ENCODE assay signal across 1 cellular context in the genomic region with DNA sequence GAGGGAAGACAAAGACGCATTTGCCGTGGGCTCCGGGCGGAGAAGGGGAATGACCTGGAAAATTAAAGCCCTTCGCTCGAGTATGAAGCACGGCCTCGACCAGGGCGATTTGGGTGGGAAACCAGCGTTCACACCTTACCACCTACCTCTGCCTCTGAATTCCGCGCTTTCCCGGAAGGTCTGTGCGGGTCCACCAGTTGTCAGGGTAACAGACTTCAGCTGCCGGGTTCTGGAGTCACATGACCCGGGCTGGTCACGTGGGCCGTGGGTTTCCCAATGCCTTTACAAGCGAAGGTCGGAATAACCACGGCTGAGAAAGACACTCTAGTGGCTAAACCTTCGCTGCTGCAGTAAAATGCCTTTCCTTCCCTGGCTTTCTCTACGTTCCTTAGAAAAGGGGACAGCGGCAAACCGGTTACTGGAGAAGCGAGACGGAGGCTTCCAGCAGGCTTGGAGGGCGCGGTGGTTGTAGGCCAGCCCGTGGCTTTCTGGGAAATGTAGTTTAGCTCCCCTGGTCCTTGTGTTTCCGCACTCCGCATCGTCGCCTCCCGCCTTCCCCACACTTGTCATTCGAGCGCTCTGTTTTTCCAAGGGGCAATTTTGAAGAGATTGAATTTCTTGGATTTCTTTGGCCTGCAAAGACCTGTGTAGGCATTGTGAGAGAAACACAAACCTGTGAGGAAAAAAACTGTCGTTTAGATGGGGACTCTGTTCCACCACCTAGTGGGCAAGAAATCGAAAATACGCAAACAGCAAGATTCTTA.
TF ChIP-seq lines count a peak whose summit lies in the region.

A gene with protein sequence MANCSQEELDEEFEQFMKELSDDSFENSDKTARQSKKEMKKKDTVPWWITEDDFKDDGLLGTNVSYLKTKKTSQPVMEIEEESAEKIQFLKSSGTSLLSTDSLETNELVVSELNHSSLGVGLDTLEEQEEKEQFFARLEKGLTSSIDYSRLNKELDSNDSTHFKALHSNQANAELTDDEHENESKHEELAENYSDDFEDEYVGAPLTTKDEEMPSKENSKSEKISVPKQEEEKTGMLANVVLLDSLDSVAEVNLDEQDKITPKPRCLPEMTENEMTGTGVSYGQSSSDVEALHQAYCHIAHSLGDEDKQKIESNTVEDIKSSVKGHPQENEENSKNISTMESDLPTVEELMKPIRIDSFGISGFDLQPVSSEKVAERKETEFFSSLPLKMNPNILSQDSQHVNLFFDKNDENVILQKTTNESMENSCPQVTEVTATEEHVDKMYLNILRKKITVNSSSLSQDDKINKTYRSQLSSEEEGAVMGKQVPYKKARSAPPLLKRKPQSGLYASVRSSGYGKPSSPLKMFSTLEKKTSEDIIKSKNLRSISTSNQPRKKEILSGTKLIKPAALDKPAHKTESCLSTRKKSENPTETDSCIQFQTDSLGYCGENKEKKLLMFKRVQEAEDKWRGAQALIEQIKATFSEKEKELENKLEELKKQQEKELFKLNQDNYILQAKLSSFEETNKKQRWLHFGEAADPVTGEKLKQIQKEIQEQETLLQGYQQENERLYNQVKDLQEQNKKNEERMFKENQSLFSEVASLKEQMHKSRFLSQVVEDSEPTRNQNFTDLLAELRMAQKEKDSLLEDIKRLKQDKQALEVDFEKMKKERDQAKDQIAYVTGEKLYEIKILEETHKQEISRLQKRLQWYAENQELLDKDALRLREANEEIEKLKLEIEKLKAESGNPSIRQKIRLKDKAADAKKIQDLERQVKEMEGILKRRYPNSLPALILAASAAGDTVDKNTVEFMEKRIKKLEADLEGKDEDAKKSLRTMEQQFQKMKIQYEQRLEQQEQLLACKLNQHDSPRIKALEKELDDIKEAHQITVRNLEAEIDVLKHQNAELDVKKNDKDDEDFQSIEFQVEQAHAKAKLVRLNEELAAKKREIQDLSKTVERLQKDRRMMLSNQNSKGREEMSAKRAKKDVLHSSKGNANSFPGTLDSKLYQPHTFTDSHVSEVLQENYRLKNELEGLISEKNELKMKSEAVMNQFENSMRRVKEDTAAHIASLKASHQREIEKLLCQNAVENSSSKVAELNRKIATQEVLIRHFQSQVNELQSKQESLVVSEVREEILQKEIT (N-terminal part only) (minus strand): TSS at position 210 of the 764 bp plus-strand sequence. CDS start 1,250 bp downstream, outside the sequence.

TF ChIP-seq in HepG2, 621 proteins besides CTCF, POLR2A, EP300 and RAD21 (continued from another document and continues in another):
- TF ChIP-seq, protein P1, sequence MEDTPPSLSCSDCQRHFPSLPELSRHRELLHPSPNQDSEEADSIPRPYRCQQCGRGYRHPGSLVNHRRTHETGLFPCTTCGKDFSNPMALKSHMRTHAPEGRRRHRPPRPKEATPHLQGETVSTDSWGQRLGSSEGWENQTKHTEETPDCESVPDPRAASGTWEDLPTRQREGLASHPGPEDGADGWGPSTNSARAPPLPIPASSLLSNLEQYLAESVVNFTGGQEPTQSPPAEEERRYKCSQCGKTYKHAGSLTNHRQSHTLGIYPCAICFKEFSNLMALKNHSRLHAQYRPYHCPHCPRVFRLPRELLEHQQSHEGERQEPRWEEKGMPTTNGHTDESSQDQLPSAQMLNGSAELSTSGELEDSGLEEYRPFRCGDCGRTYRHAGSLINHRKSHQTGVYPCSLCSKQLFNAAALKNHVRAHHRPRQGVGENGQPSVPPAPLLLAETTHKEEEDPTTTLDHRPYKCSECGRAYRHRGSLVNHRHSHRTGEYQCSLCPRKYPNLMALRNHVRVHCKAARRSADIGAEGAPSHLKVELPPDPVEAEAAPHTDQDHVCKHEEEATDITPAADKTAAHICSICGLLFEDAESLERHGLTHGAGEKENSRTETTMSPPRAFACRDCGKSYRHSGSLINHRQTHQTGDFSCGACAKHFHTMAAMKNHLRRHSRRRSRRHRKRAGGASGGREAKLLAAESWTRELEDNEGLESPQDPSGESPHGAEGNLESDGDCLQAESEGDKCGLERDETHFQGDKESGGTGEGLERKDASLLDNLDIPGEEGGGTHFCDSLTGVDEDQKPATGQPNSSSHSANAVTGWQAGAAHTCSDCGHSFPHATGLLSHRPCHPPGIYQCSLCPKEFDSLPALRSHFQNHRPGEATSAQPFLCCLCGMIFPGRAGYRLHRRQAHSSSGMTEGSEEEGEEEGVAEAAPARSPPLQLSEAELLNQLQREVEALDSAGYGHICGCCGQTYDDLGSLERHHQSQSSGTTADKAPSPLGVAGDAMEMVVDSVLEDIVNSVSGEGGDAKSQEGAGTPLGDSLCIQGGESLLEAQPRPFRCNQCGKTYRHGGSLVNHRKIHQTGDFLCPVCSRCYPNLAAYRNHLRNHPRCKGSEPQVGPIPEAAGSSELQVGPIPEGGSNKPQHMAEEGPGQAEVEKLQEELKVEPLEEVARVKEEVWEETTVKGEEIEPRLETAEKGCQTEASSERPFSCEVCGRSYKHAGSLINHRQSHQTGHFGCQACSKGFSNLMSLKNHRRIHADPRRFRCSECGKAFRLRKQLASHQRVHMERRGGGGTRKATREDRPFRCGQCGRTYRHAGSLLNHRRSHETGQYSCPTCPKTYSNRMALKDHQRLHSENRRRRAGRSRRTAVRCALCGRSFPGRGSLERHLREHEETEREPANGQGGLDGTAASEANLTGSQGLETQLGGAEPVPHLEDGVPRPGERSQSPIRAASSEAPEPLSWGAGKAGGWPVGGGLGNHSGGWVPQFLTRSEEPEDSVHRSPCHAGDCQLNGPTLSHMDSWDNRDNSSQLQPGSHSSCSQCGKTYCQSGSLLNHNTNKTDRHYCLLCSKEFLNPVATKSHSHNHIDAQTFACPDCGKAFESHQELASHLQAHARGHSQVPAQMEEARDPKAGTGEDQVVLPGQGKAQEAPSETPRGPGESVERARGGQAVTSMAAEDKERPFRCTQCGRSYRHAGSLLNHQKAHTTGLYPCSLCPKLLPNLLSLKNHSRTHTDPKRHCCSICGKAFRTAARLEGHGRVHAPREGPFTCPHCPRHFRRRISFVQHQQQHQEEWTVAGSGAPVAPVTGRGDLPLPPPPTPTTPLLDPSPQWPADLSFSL (CRISPR knock-in tag; IDR thresholded peaks at IDR 0.05) = no peak
- TF ChIP-seq FOXP4 (CRISPR knock-in tag; IDR thresholded peaks at IDR 0.05) = no peak
- no peak for TF ChIP-seq ZNF343 (CRISPR knock-in tag; IDR thresholded peaks at IDR 0.05)
- peak; percentile 96 for TF ChIP-seq ZNF501 (CRISPR knock-in tag; IDR thresholded peaks at IDR 0.05)
- no peak; the same call in 1 of the 2 replicates for TF ChIP-seq BCL3 (CRISPR knock-in tag; IDR thresholded peaks at IDR 0.05)
- peak; percentile 71; the same call in 1 of the 2 replicates for TF ChIP-seq ZNF546 (CRISPR knock-in tag; conservative IDR thresholded peaks at IDR 0.05)
- TF ChIP-seq RFX3 (CRISPR knock-in tag; IDR thresholded peaks at IDR 0.05) = peak; percentile 91
- no peak; the same call in 1 of the 2 replicates for TF ChIP-seq ZNF788 (CRISPR knock-in tag; IDR thresholded peaks at IDR 0.05; ENCODE audit: borderline replicate concordance)
- TF ChIP-seq PATZ1 (CRISPR knock-in tag; IDR thresholded peaks at IDR 0.05) = no peak
- TF ChIP-seq, protein P2, sequence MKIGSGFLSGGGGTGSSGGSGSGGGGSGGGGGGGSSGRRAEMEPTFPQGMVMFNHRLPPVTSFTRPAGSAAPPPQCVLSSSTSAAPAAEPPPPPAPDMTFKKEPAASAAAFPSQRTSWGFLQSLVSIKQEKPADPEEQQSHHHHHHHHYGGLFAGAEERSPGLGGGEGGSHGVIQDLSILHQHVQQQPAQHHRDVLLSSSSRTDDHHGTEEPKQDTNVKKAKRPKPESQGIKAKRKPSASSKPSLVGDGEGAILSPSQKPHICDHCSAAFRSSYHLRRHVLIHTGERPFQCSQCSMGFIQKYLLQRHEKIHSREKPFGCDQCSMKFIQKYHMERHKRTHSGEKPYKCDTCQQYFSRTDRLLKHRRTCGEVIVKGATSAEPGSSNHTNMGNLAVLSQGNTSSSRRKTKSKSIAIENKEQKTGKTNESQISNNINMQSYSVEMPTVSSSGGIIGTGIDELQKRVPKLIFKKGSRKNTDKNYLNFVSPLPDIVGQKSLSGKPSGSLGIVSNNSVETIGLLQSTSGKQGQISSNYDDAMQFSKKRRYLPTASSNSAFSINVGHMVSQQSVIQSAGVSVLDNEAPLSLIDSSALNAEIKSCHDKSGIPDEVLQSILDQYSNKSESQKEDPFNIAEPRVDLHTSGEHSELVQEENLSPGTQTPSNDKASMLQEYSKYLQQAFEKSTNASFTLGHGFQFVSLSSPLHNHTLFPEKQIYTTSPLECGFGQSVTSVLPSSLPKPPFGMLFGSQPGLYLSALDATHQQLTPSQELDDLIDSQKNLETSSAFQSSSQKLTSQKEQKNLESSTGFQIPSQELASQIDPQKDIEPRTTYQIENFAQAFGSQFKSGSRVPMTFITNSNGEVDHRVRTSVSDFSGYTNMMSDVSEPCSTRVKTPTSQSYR (CRISPR knock-in tag; IDR thresholded peaks at IDR 0.05; ENCODE audit: borderline replicate concordance) = no peak
- TF ChIP-seq NFRKB (IDR thresholded peaks at IDR 0.05) = no peak
- TF ChIP-seq, protein P3, sequence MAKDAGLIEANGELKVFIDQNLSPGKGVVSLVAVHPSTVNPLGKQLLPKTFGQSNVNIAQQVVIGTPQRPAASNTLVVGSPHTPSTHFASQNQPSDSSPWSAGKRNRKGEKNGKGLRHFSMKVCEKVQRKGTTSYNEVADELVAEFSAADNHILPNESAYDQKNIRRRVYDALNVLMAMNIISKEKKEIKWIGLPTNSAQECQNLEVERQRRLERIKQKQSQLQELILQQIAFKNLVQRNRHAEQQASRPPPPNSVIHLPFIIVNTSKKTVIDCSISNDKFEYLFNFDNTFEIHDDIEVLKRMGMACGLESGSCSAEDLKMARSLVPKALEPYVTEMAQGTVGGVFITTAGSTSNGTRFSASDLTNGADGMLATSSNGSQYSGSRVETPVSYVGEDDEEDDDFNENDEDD (CRISPR knock-in tag; IDR thresholded peaks at IDR 0.05; ENCODE audit: borderline replicate concordance) = peak; percentile 95
- TF ChIP-seq FUBP1 (CRISPR knock-in tag; IDR thresholded peaks at IDR 0.05; ENCODE audit: borderline replicate concordance) = no peak
- no peak for TF ChIP-seq NCOA2 (CRISPR knock-in tag; IDR thresholded peaks at IDR 0.05)
- no peak for TF ChIP-seq SOX6 (IDR thresholded peaks at IDR 0.05)
- peak; percentile 40; the same call in 1 of the 2 replicates for TF ChIP-seq SOX6 (CRISPR knock-in tag; IDR thresholded peaks at IDR 0.05)
- TF ChIP-seq CAMTA2 (CRISPR knock-in tag; IDR thresholded peaks at IDR 0.05; ENCODE audit: borderline replicate concordance) = no peak
- peak; percentile 50; the same call in 1 of the 2 replicates for TF ChIP-seq KLF15 (CRISPR knock-in tag; IDR thresholded peaks at IDR 0.05; ENCODE audit: borderline replicate concordance)
- no peak for TF ChIP-seq TEAD2 (CRISPR knock-in tag; IDR thresholded peaks at IDR 0.05)
- TF ChIP-seq MLLT10 (CRISPR knock-in tag; IDR thresholded peaks at IDR 0.05) = no peak
